ENCODE assay signal across 29 cellular contexts in the genomic region with DNA sequence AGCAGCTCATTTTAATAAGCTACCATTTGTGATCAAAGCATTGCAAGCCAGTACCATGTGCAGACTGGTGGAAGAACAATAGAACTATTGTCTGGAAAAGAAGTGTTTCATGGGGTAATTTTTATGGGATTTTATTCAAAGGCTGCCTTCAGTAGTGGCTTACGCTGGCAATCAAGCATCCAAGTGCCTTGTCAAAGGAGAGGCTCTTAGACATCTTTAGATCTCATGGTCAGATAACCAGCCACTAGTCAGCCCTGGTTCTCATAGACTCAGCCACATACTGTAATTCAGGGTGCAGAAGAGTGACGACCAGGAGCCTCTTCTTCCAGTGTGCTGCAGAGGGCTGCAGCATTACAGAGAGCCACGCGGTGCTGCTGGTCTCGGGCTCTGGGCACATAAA.
DNase-seq lines count a peak whose midpoint lies in the region; ATAC-seq and TF ChIP-seq lines count a peak whose summit lies in the region.
"Had no signal": no experiment of that assay in that cellular context is flagged by ENCODE, and none has a peak within 500 bp of the region (broad histone marks: within the 10 kb centered on the region; RNA-seq: fewer than 3 reads in every experiment).

No MANE protein-coding gene starts in this region.

- no peak overlapping the region for H3K4me2 ChIP-seq in PC-9
- H3K4me2 ChIP-seq: BLaER1 treated with 17β-estradiol and CSF1 and Interleukin-3, amounts not matched to agents 10 nM and 100 nM had no signal

- H3K4me1 ChIP-seq in PC-9 (replicated peaks; ENCODE audit: insufficient read depth): no peaks in the 10 kb centered on the region
- H3K4me1 ChIP-seq: BLaER1 treated with 17β-estradiol and CSF1 and Interleukin-3, amounts not matched to agents 10 nM and 100 nM; left lung had no signal

- H3K36me3 Mint-ChIP-seq in HFFc6 (ENCODE audit: low read depth): no peaks in the 10 kb centered on the region
- peaks cover 5% of the 10 kb centered on the region for H3K36me3 Mint-ChIP-seq in activated naive CD8-positive, alpha-beta T cell treated with anti-CD3 and anti-CD28 coated beads for 36 hours
- H3K36me3 Mint-ChIP-seq: activated CD4-positive, alpha-beta memory T cell treated with anti-CD3 and anti-CD28 coated beads for 36 hours had no signal

- BruUV-seq in PC-9 (replicated peaks; lab: Mats Ljungman, UMichigan): no TSS peak

- H3K9me3 ChIP-seq in PC-9 (ENCODE audit: insufficient read depth, low read depth): no peaks in the 10 kb centered on the region
- H3K9me3 ChIP-seq: left lung, mucosa of descending colon, pancreas had no signal

- no peak overlapping the region for H3K4me3 Mint-ChIP-seq in HFFc6
- H3K4me3 Mint-ChIP-seq in activated naive CD8-positive, alpha-beta T cell treated with anti-CD3 and anti-CD28 coated beads for 36 hours: no peak overlapping the region
- H3K4me3 Mint-ChIP-seq: activated CD4-positive, alpha-beta memory T cell treated with anti-CD3 and anti-CD28 coated beads for 36 hours; activated naive CD8-positive, alpha-beta T cell treated with anti-CD3 and anti-CD28 coated beads, Interleukin-2, amount 50 U/mL, for 24 hours; brain; nephron; stimulated activated naive B cell treated with anti-CD40 and anti-IgM and Interleukin-4, amounts not matched to agents 10 μg/mL and 1 μg/mL and 100 μg/mL, for 72 hours had no signal

- ATAC-seq in HG02870 (IDR thresholded peaks at IDR 0.05; ENCODE audit: unreplicated experiment): no peak
- ATAC-seq: activated naive CD8-positive, alpha-beta T cell treated with anti-CD3 and anti-CD28 coated beads, Interleukin-2, amount 50 U/mL, for 24 hours; left lung; mucosa of descending colon; pancreas; right cardiac atrium; stimulated activated naive B cell treated with anti-CD40 and anti-IgM and Interleukin-4, amounts not matched to agents 10 μg/mL and 1 μg/mL and 100 μg/mL, for 72 hours had no signal

- no peaks in the 10 kb centered on the region for H3K27me3 Mint-ChIP-seq in HFFc6 (ENCODE audit: insufficient read depth)
- H3K27me3 Mint-ChIP-seq in activated naive CD8-positive, alpha-beta T cell treated with anti-CD3 and anti-CD28 coated beads for 36 hours: no peaks in the 10 kb centered on the region
- H3K27me3 Mint-ChIP-seq: activated CD4-positive, alpha-beta memory T cell treated with anti-CD3 and anti-CD28 coated beads for 36 hours; activated naive CD8-positive, alpha-beta T cell treated with anti-CD3 and anti-CD28 coated beads, Interleukin-2, amount 50 U/mL, for 24 hours; brain; stimulated activated naive B cell treated with anti-CD40 and anti-IgM and Interleukin-4, amounts not matched to agents 10 μg/mL and 1 μg/mL and 100 μg/mL, for 72 hours had no signal

- H2AFZ ChIP-seq in PC-9: no peak overlapping the region

- peak overlapping the region; percentile 66 for H3K27ac ChIP-seq in cingulate gyrus (ENCODE audit: low read depth, low read length)
- H3K27ac ChIP-seq in PC-9: no peak overlapping the region
- H3K27ac ChIP-seq: BLaER1 treated with 17β-estradiol and CSF1 and Interleukin-3, amounts not matched to agents 10 nM and 100 nM; left lung; pancreas had no signal

- CTCF ChIA-PET in PC-9 (lab: Charles Lee): no interaction called here

- intact Hi-C loops in PC-9 (cut with micrococcal nuclease; ENCODE audit: unreplicated experiment): no loop called here

- H3K79me2 ChIP-seq in PC-9 (ENCODE audit: low read depth): no peaks in the 10 kb centered on the region

- no peaks in the 10 kb centered on the region for H3K36me3 ChIP-seq in PC-9 (ENCODE audit: low read depth)
- H3K36me3 ChIP-seq: left lung, pancreas had no signal

- peaks cover 4% of the 10 kb centered on the region; the same call in 1 of the 2 replicates for H3K4me1 Mint-ChIP-seq in HFFc6 (ENCODE audit: low read depth)
- no peaks in the 10 kb centered on the region for H3K4me1 Mint-ChIP-seq in activated naive CD8-positive, alpha-beta T cell treated with anti-CD3 and anti-CD28 coated beads for 36 hours
- H3K4me1 Mint-ChIP-seq: activated naive CD8-positive, alpha-beta T cell treated with anti-CD3 and anti-CD28 coated beads, Interleukin-2, amount 50 U/mL, for 24 hours had no signal

- H3F3A ChIP-seq in PC-9 (ENCODE audit: insufficient read depth, low read depth): no peaks in the 10 kb centered on the region

- POLR2A ChIA-PET in PC-9 (lab: Charles Lee; ENCODE audit: unreplicated experiment): interaction anchor here (0.5 kb wide), 1 partner anchor 48 kb away, joined by 14 read pairs; no protein-coding TSS in a partner anchor

- H3K4me3 ChIP-seq in PC-9: no peak overlapping the region
- H3K4me3 ChIP-seq: BLaER1 treated with 17β-estradiol and CSF1 and Interleukin-3, amounts not matched to agents 10 nM and 100 nM; left lung; mucosa of descending colon; pancreas had no signal

- H3K27ac Mint-ChIP-seq in HFFc6: no peak overlapping the region
- H3K27ac Mint-ChIP-seq in activated naive CD8-positive, alpha-beta T cell treated with anti-CD3 and anti-CD28 coated beads for 36 hours: no peak overlapping the region
- H3K27ac Mint-ChIP-seq: activated CD4-positive, alpha-beta memory T cell treated with anti-CD3 and anti-CD28 coated beads for 36 hours; activated naive CD8-positive, alpha-beta T cell treated with anti-CD3 and anti-CD28 coated beads, Interleukin-2, amount 50 U/mL, for 24 hours; nephron; stimulated activated naive B cell treated with anti-CD40 and anti-IgM and Interleukin-4, amounts not matched to agents 10 μg/mL and 1 μg/mL and 100 μg/mL, for 72 hours had no signal

- DNase-seq in DMS79 (lab: John Stamatoyannopoulos, UW) (peak; percentile 93), M059J (ENCODE audit: low read depth) (peak; percentile 18), pons (ENCODE audit: low spot score) (peak; percentile 88), PC-9 (no peak), HFFc6 (no peak)
- no peak for DNase-seq in activated naive CD8-positive, alpha-beta T cell treated with anti-CD3 and anti-CD28 coated beads for 36 hours
- DNase-seq: activated CD4-positive, alpha-beta memory T cell treated with anti-CD3 and anti-CD28 coated beads for 36 hours; activated CD4-positive, CD25-positive, alpha-beta regulatory T cell; activated effector memory CD4-positive, alpha-beta T cell treated with anti-CD3 and anti-CD28 coated beads, Interleukin-2, amount 50 U/mL, for 16 hours; activated naive CD8-positive, alpha-beta T cell treated with anti-CD3 and anti-CD28 coated beads, Interleukin-2, amount 50 U/mL, for 24 hours; Calu3; effector CD4-positive, alpha-beta T cell; EL; KG1; left lung; mucosa of descending colon; MV-4-11; NCI-H1694; NCI-H774; pancreas; right cardiac atrium; stimulated activated CD4-positive, alpha-beta T cell treated with anti-CD3 and anti-CD28 coated beads, Interleukin-4, amount 100 ng/mL, for 1 hour; stimulated activated naive B cell treated with anti-CD40 and anti-IgM and Interleukin-4, amounts not matched to agents 10 μg/mL and 1 μg/mL and 100 μg/mL, for 72 hours; T-helper 9 cell had no signal

- no peaks in the 10 kb centered on the region for H3K27me3 ChIP-seq in PC-9 (ENCODE audit: insufficient read depth, low read depth)
- H3K27me3 ChIP-seq: BLaER1 treated with 17β-estradiol and CSF1 and Interleukin-3, amounts not matched to agents 10 nM and 100 nM; left lung; pancreas had no signal

- TF ChIP-seq CTCF in PC-9 (conservative IDR thresholded peaks at IDR 0.05): no peak
- TF ChIP-seq CTCF in HFFc6 (IDR thresholded peaks at IDR 0.05): no peak

- H3K9me3 Mint-ChIP-seq in HFFc6: no peaks in the 10 kb centered on the region
- H3K9me3 Mint-ChIP-seq in activated naive CD8-positive, alpha-beta T cell treated with anti-CD3 and anti-CD28 coated beads for 36 hours: no peaks in the 10 kb centered on the region
- H3K9me3 Mint-ChIP-seq: activated CD4-positive, alpha-beta memory T cell treated with anti-CD3 and anti-CD28 coated beads for 36 hours; activated naive CD8-positive, alpha-beta T cell treated with anti-CD3 and anti-CD28 coated beads, Interleukin-2, amount 50 U/mL, for 24 hours; stimulated activated naive B cell treated with anti-CD40 and anti-IgM and Interleukin-4, amounts not matched to agents 10 μg/mL and 1 μg/mL and 100 μg/mL, for 72 hours had no signal

- H3K9me2 ChIP-seq in PC-9 (ENCODE audit: insufficient read depth): no peaks in the 10 kb centered on the region

- H4K20me1 ChIP-seq in PC-9 (ENCODE audit: insufficient read depth): no peaks in the 10 kb centered on the region

Comparison
In these comparisons a context has a peak if more than half of its experiments do, and no peak if none do; other contexts are left out.
1. DNase-seq: peak in DMS79 (single experiment), M059J (single experiment) and pons (single experiment); none in PC-9 (0 of 2), HFFc6 (single experiment) and activated naive CD8-positive, alpha-beta T cell treated with anti-CD3 and anti-CD28 coated beads for 36 hours (single experiment).